28 cellular contexts compared by ENCODE assay signal in genomic region chr9:81396528-81396927, GRCh38.
DNase-seq lines count a peak whose midpoint lies in the region; ATAC-seq, FAIRE-seq and TF ChIP-seq lines count a peak whose summit lies in the region.
"Had no signal": no experiment of that assay in that cellular context is flagged by ENCODE, and none has a peak within 500 bp of the region (broad histone marks: within the 10 kb centered on the region; RNA-seq: fewer than 3 reads in every experiment).

No MANE protein-coding gene starts in this region.

- no TSS peak for BruUV-seq in IMR-90 (replicated peaks; lab: Mats Ljungman, UMichigan)

- TF ChIP-seq EP300 in A549 (IDR thresholded peaks at IDR 0.05) = no peak

- no peak overlapping the region for H2BK20ac ChIP-seq in IMR-90 (ENCODE audit: low read depth, low read length)

- H3K18ac ChIP-seq in IMR-90 (ENCODE audit: low read depth, low read length) = no peak overlapping the region

- no peak overlapping the region; the same call in 1 of the 2 replicates for H2AK5ac ChIP-seq in IMR-90 (ENCODE audit: low read depth, low read length)

- no peak overlapping the region for H2BK120ac ChIP-seq in IMR-90 (ENCODE audit: low read depth, low read length)

- H3K27ac Mint-ChIP-seq in nephron progenitor cell = peak overlapping the region; percentile 58
- H3K27ac Mint-ChIP-seq: activated naive CD8-positive, alpha-beta T cell treated with anti-CD3 and anti-CD28 coated beads for 36 hours; activated T-cell treated with anti-CD3 and anti-CD28 coated beads, Interleukin-2, amount 50 U/mL, for 24 hours; effector memory CD8-positive, alpha-beta T cell; progenitor cell of endocrine pancreas; T-helper 1 cell treated with Interleukin-12 subunit alpha and Interleukin-12 subunit beta and Interleukin-4 antibody, amounts not matched to agents 30 μg/mL and 1 μg/mL, for 36 hours had no signal

- H2AFZ ChIP-seq in IMR-90 (replicated peaks; ENCODE audit: low read length, poor library complexity) (no peak overlapping the region), hepatocyte (no peak overlapping the region)

- H3K23ac ChIP-seq in IMR-90 (ENCODE audit: low read depth, low read length) = no peak overlapping the region

- H3K4me2 ChIP-seq in A549 (no peak overlapping the region), IMR-90 (ENCODE audit: low read depth, low read length) (no peak overlapping the region), hepatocyte (no peak overlapping the region)

- CTCF ChIA-PET in A549 (lab: Yijun Ruan, JAX) (no interaction called here), IMR-90 (lab: Yijun Ruan, JAX) (no interaction called here)

- no peak overlapping the region for H4K8ac ChIP-seq in IMR-90 (ENCODE audit: low read depth in 2 of 2, low read length in 2 of 2)

- TF ChIP-seq POLR2A in A549 (IDR thresholded peaks at IDR 0.05; ENCODE audit: low read length) = no peak
- no peak for TF ChIP-seq POLR2A in IMR-90 (IDR thresholded peaks at IDR 0.05; ENCODE audit: low read depth, low read length)

- H3K36me3 Mint-ChIP-seq in nephron progenitor cell (ENCODE audit: low read depth) = peaks cover 15% of the 10 kb centered on the region
- H3K36me3 Mint-ChIP-seq: activated naive CD8-positive, alpha-beta T cell treated with anti-CD3 and anti-CD28 coated beads for 36 hours had no signal

- H4K5ac ChIP-seq in IMR-90 (ENCODE audit: low read depth, low read length) = no peak overlapping the region

- FAIRE-seq in A549 (lab: Jason Lieb, UNC) = peak; percentile 18
- FAIRE-seq in bronchial epithelial cell (lab: Jason Lieb, UNC) = peak; percentile 13
- FAIRE-seq: GM12891 had no signal

- H3K9me3 ChIP-seq in A549 (no peaks in the 10 kb centered on the region), IMR-90 (ENCODE audit: control insufficient read depth, insufficient read depth, low read length) (no peaks in the 10 kb centered on the region), hepatocyte (ENCODE audit: low read depth) (no peaks in the 10 kb centered on the region)
- H3K9me3 ChIP-seq: neutrophil, stomach had no signal

- H3K4me1 Mint-ChIP-seq in nephron progenitor cell = peaks cover 79% of the 10 kb centered on the region
- H3K4me1 Mint-ChIP-seq: activated naive CD8-positive, alpha-beta T cell treated with anti-CD3 and anti-CD28 coated beads for 36 hours had no signal

- no peak for ATAC-seq in A549
- no peak for ATAC-seq in IMR-90 (ENCODE audit: low read depth)
- no peak for ATAC-seq in GM18502 (IDR thresholded peaks at IDR 0.05; ENCODE audit: poor library complexity, unreplicated experiment)
- no peak for ATAC-seq in HG03571 (IDR thresholded peaks at IDR 0.05; ENCODE audit: unreplicated experiment)
- ATAC-seq: effector memory CD8-positive, alpha-beta T cell; HCT116; sciatic nerve; SK-N-SH treated with all-trans-retinoic acid at 6 μM for 48 hours had no signal

- DNase-seq in A549 (ENCODE audit: low read depth in 1 of 2, low spot score in 1 of 2) (no peak), IMR-90 (no peak), bronchial epithelial cell (ENCODE audit: low read depth) (no peak), nephron progenitor cell (no peak), hepatocyte (ENCODE audit: low spot score) (no peak), brain microvascular endothelial cell (no peak)
- DNase-seq: activated CD4-positive, CD25-positive, alpha-beta regulatory T cell; activated gamma-delta T cell; activated naive CD8-positive, alpha-beta T cell treated with anti-CD3 and anti-CD28 coated beads for 36 hours; activated T-cell treated with anti-CD3 and anti-CD28 coated beads, Interleukin-2, amount 50 U/mL, for 24 hours; aorta; central memory CD4-positive, alpha-beta T cell; effector memory CD8-positive, alpha-beta T cell; head of caudate nucleus; Kasumi-1; NCI-H510A; stimulated activated CD4-positive, alpha-beta T cell treated with anti-CD3 and anti-CD28 coated beads, Interleukin-4, amount 100 ng/mL, for 1 hour; stomach had no signal

- TF ChIP-seq CTCF in A549 (IDR thresholded peaks at IDR 0.05) = no peak
- TF ChIP-seq CTCF in IMR-90 (conservative IDR thresholded peaks at IDR 0.05; ENCODE audit: low read depth, low read length) = no peak
- no peak for TF ChIP-seq CTCF in bronchial epithelial cell (IDR thresholded peaks at IDR 0.05; ENCODE audit: insufficient read depth, low read length, severe bottlenecking)
- no peak for TF ChIP-seq CTCF in nephron progenitor cell (IDR thresholded peaks at IDR 0.05)
- no peak for TF ChIP-seq CTCF in hepatocyte (IDR thresholded peaks at IDR 0.05; ENCODE audit: poor library complexity)
- no peak for TF ChIP-seq CTCF in brain microvascular endothelial cell (IDR thresholded peaks at IDR 0.05; ENCODE audit: low read depth, low read length, missing control alignments)

- H3K4me3 Mint-ChIP-seq in nephron progenitor cell = peak overlapping the region; percentile 15
- H3K4me3 Mint-ChIP-seq: activated naive CD8-positive, alpha-beta T cell treated with anti-CD3 and anti-CD28 coated beads for 36 hours; activated T-cell treated with anti-CD3 and anti-CD28 coated beads, Interleukin-2, amount 50 U/mL, for 24 hours; effector memory CD8-positive, alpha-beta T cell; T-helper 1 cell treated with Interleukin-12 subunit alpha and Interleukin-12 subunit beta and Interleukin-4 antibody, amounts not matched to agents 30 μg/mL and 1 μg/mL, for 36 hours had no signal

- no peak overlapping the region for H3K56ac ChIP-seq in IMR-90 (ENCODE audit: extremely low read depth, insufficient read depth, low read length)

- no peak overlapping the region for H3K9ac ChIP-seq in IMR-90 (ENCODE audit: low read depth, low read length)

- no peak overlapping the region for H3K14ac ChIP-seq in IMR-90 (replicated peaks; ENCODE audit: low read depth, low read length)

- H3K27me3 ChIP-seq in IMR-90 (ENCODE audit: control insufficient read depth, insufficient read depth, low read length) (no peaks in the 10 kb centered on the region), bronchial epithelial cell (ENCODE audit: control insufficient read depth, insufficient read depth, low read length) (no peaks in the 10 kb centered on the region), hepatocyte (no peaks in the 10 kb centered on the region), brain microvascular endothelial cell (replicated peaks) (no peaks in the 10 kb centered on the region)
- H3K27me3 ChIP-seq: neutrophil, stomach had no signal

- H2BK5ac ChIP-seq in IMR-90 (ENCODE audit: low read depth, low read length, poor library complexity, severe bottlenecking) = no peak overlapping the region

- H3K4me1 ChIP-seq in A549 (peaks cover 12% of the 10 kb centered on the region; the same call in 1 of the 3 replicates), IMR-90 (ENCODE audit: control insufficient read depth, insufficient read depth, low read length) (peaks cover 5% of the 10 kb centered on the region), hepatocyte (ENCODE audit: insufficient read depth) (peaks cover 11% of the 10 kb centered on the region)

- H3K27ac ChIP-seq in A549 (no peak overlapping the region), IMR-90 (ENCODE audit: insufficient read depth, low read length) (no peak overlapping the region), hepatocyte (no peak overlapping the region), brain microvascular endothelial cell (no peak overlapping the region)
- H3K27ac ChIP-seq: neutrophil, stomach had no signal

- H2AK9ac ChIP-seq in IMR-90 (replicated peaks; ENCODE audit: low read depth, low read length, poor library complexity) = no peak overlapping the region

- H3K9me3 Mint-ChIP-seq in nephron progenitor cell = peaks cover 29% of the 10 kb centered on the region
- H3K9me3 Mint-ChIP-seq: activated naive CD8-positive, alpha-beta T cell treated with anti-CD3 and anti-CD28 coated beads for 36 hours; T-helper 1 cell treated with Interleukin-12 subunit alpha and Interleukin-12 subunit beta and Interleukin-4 antibody, amounts not matched to agents 30 μg/mL and 1 μg/mL, for 36 hours had no signal

- TF ChIP-seq RAD21 in A549 (conservative IDR thresholded peaks at IDR 0.05 in 1 of 2, IDR thresholded peaks at IDR 0.05 in 1 of 2) (no peak), IMR-90 (IDR thresholded peaks at IDR 0.05; ENCODE audit: low read length) (no peak)

- intact Hi-C loops in IMR-90 (cut with micrococcal nuclease) = loop anchor here (10.0 kb wide), 1 partner anchor 1208 kb away; no protein-coding TSS in a partner anchor

- 0 out of 2 replicates have a peak overlapping the region, but pooled peaks have one; percentile 5 for H3K4ac ChIP-seq in IMR-90 (ENCODE audit: low read depth, low read length)

- POLR2A ChIA-PET in A549 (lab: Yijun Ruan, JAX) (no interaction called here), IMR-90 (lab: Charles Lee; ENCODE audit: unreplicated experiment) (no interaction called here)

- H3K79me2 ChIP-seq in hepatocyte = no peaks in the 10 kb centered on the region

- no peaks in the 10 kb centered on the region for H3K79me1 ChIP-seq in IMR-90 (ENCODE audit: low read depth in 1 of 2, low read length in 2 of 2)

- H3K36me3 ChIP-seq in IMR-90 (ENCODE audit: control insufficient read depth, insufficient read depth, low read length) (no peaks in the 10 kb centered on the region), bronchial epithelial cell (ENCODE audit: control insufficient read depth, insufficient read depth, low read length) (no peaks in the 10 kb centered on the region), hepatocyte (replicated peaks; ENCODE audit: insufficient read depth, low read depth) (no peaks in the 10 kb centered on the region), brain microvascular endothelial cell (replicated peaks) (no peaks in the 10 kb centered on the region)
- H3K36me3 ChIP-seq: neutrophil, stomach had no signal

- dilution Hi-C loops in IMR-90 (cut with HindIII; ENCODE audit: low sequenced_read_pairs, unreplicated experiment) = no loop called here

- no peaks in the 10 kb centered on the region for H3K9me2 ChIP-seq in hepatocyte (replicated peaks; ENCODE audit: insufficient read depth)

- in situ Hi-C loops in IMR-90 (cut with MboI; ENCODE audit: low sequenced_read_pairs) (no loop called here), brain microvascular endothelial cell (cut with HindIII; ENCODE audit: low pct_ligation_motif_present, low sequenced_read_pairs) (no loop called here)

- 89% methylated on average over 9 of the region's 9 CpGs for WGBS in A549 (ENCODE audit: missing lambda C conversion rate)
- WGBS in IMR-90 (ENCODE audit: extremely low coverage in 2 of 2, insufficient read length in 1 of 2), 2 experiments = 53% methylated on average over 2 of the region's 9 CpGs; no CpG with 5 or more reads in 1 of the 2 experiments
- 68% methylated on average over 9 of the region's 9 CpGs for WGBS in hepatocyte (ENCODE audit: low lambda C conversion rate, missing lambda C conversion rate)

- H3K4me3 ChIP-seq in A549 (no peak overlapping the region), IMR-90 (ENCODE audit: insufficient read depth, low read depth, low read length) (no peak overlapping the region), bronchial epithelial cell (ENCODE audit: low read depth, low read length) (no peak overlapping the region), hepatocyte (no peak overlapping the region), brain microvascular endothelial cell (ENCODE audit: low read depth, low read length) (no peak overlapping the region)
- H3K4me3 ChIP-seq: lung, stomach had no signal

- H4K91ac ChIP-seq in IMR-90 (ENCODE audit: insufficient read depth, low read depth, low read length) = no peak overlapping the region

- no peaks in the 10 kb centered on the region for H3K27me3 Mint-ChIP-seq in nephron progenitor cell (ENCODE audit: low read depth, poor library complexity)
- H3K27me3 Mint-ChIP-seq: activated naive CD8-positive, alpha-beta T cell treated with anti-CD3 and anti-CD28 coated beads for 36 hours; activated T-cell treated with anti-CD3 and anti-CD28 coated beads, Interleukin-2, amount 50 U/mL, for 24 hours; effector memory CD8-positive, alpha-beta T cell had no signal

- H4K20me1 ChIP-seq in IMR-90 (ENCODE audit: insufficient read depth, low read length) = no peaks in the 10 kb centered on the region
- H4K20me1 ChIP-seq in hepatocyte (ENCODE audit: insufficient read depth, poor library complexity, severe bottlenecking) = no peaks in the 10 kb centered on the region

- 0 out of 3 replicates have a peak overlapping the region, but pooled peaks have one; percentile 22 for H2BK15ac ChIP-seq in IMR-90 (ENCODE audit: low read depth, low read length)

- peaks cover 4% of the 10 kb centered on the region; the same call in 1 of the 2 replicates for H3K9me1 ChIP-seq in IMR-90 (ENCODE audit: insufficient read depth, low read length)
